ENCODE assay signal across 1 cellular context in the genomic region with DNA sequence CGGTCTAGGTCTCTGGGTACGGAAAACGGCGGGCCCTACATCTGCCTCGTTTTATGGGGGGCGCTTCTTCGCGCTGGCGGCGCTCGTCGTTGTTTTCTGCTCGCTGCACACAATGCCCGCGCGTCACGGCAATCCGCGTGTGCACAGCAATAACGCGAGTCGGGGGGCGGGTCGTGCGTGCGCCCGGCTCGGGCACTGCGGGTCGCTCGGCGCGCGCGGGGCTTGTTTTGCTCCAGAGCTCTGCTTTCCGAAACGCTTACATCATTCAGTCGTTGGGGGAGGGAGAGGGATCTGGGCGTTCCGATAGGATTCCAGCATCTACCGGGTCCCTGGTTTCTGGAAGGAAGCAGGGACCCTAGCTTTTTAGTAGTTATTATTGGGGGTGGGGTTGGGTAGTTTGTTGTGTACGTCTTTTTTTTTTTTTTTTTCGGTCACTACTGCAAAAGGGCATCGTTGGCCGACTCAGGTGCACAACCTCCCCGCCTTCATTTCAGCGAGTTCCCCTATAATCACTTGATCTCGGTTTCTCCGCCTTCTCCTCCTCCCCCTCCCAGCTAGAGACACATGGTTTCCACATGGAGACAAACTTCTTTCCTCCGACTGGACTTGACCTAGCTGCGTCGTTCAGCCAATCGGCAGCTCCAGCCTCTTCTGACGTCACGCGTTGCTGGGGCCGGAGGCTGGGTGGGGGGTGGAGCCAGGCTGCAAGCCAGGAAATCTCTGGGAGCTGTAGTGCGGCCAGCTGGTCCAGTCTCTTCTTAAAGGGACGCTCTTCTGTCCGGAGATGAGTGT.
TF ChIP-seq lines count a peak whose summit lies in the region.

No MANE protein-coding gene starts in this region.

TF ChIP-seq in HepG2, 621 proteins besides CTCF, POLR2A, EP300 and RAD21 (continued from another document and continues in another):
- TF ChIP-seq, protein P1, sequence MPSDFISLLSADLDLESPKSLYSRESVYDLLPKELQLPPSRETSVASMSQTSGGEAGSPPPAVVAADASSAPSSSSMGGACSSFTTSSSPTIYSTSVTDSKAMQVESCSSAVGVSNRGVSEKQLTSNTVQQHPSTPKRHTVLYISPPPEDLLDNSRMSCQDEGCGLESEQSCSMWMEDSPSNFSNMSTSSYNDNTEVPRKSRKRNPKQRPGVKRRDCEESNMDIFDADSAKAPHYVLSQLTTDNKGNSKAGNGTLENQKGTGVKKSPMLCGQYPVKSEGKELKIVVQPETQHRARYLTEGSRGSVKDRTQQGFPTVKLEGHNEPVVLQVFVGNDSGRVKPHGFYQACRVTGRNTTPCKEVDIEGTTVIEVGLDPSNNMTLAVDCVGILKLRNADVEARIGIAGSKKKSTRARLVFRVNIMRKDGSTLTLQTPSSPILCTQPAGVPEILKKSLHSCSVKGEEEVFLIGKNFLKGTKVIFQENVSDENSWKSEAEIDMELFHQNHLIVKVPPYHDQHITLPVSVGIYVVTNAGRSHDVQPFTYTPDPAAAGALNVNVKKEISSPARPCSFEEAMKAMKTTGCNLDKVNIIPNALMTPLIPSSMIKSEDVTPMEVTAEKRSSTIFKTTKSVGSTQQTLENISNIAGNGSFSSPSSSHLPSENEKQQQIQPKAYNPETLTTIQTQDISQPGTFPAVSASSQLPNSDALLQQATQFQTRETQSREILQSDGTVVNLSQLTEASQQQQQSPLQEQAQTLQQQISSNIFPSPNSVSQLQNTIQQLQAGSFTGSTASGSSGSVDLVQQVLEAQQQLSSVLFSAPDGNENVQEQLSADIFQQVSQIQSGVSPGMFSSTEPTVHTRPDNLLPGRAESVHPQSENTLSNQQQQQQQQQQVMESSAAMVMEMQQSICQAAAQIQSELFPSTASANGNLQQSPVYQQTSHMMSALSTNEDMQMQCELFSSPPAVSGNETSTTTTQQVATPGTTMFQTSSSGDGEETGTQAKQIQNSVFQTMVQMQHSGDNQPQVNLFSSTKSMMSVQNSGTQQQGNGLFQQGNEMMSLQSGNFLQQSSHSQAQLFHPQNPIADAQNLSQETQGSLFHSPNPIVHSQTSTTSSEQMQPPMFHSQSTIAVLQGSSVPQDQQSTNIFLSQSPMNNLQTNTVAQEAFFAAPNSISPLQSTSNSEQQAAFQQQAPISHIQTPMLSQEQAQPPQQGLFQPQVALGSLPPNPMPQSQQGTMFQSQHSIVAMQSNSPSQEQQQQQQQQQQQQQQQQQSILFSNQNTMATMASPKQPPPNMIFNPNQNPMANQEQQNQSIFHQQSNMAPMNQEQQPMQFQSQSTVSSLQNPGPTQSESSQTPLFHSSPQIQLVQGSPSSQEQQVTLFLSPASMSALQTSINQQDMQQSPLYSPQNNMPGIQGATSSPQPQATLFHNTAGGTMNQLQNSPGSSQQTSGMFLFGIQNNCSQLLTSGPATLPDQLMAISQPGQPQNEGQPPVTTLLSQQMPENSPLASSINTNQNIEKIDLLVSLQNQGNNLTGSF (CRISPR knock-in tag; IDR thresholded peaks at IDR 0.05), result no peak
- TF ChIP-seq, protein P2, sequence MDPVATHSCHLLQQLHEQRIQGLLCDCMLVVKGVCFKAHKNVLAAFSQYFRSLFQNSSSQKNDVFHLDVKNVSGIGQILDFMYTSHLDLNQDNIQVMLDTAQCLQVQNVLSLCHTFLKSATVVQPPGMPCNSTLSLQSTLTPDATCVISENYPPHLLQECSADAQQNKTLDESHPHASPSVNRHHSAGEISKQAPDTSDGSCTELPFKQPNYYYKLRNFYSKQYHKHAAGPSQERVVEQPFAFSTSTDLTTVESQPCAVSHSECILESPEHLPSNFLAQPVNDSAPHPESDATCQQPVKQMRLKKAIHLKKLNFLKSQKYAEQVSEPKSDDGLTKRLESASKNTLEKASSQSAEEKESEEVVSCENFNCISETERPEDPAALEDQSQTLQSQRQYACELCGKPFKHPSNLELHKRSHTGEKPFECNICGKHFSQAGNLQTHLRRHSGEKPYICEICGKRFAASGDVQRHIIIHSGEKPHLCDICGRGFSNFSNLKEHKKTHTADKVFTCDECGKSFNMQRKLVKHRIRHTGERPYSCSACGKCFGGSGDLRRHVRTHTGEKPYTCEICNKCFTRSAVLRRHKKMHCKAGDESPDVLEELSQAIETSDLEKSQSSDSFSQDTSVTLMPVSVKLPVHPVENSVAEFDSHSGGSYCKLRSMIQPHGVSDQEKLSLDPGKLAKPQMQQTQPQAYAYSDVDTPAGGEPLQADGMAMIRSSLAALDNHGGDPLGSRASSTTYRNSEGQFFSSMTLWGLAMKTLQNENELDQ (CRISPR knock-in tag; IDR thresholded peaks at IDR 0.05; ENCODE audit: borderline replicate concordance), result no peak
- TF ChIP-seq ZNF335 (CRISPR knock-in tag; IDR thresholded peaks at IDR 0.05) (no peak), ZNF552 (CRISPR knock-in tag; IDR thresholded peaks at IDR 0.05; ENCODE audit: borderline replicate concordance) (no peak), ZNF562 (CRISPR knock-in tag; IDR thresholded peaks at IDR 0.05; ENCODE audit: borderline replicate concordance) (no peak), KLF6 (CRISPR knock-in tag; IDR thresholded peaks at IDR 0.05) (peak; percentile 7; the same call in 1 of the 2 replicates), ZNF317 (CRISPR knock-in tag; IDR thresholded peaks at IDR 0.05) (no peak), ZNF841 (CRISPR knock-in tag; IDR thresholded peaks at IDR 0.05; ENCODE audit: borderline replicate concordance) (no peak), ARNT (IDR thresholded peaks at IDR 0.05) (no peak), NRL (CRISPR knock-in tag; IDR thresholded peaks at IDR 0.05; ENCODE audit: borderline replicate concordance) (no peak), MED1 (CRISPR knock-in tag; IDR thresholded peaks at IDR 0.05) (no peak), POLR2AphosphoS5 (IDR thresholded peaks at IDR 0.05; ENCODE audit: low read depth, low read length) (no peak), HNF4G (IDR thresholded peaks at IDR 0.05; ENCODE audit: borderline replicate concordance, low read depth, low read length) (peak; percentile 5; the same call in 1 of the 2 replicates), HNF4G (CRISPR knock-in tag; IDR thresholded peaks at IDR 0.05; ENCODE audit: borderline replicate concordance, low read depth) (no peak), DMAP1 (CRISPR knock-in tag; IDR thresholded peaks at IDR 0.05) (0 out of 2 replicates have a peak, but pooled peaks have one; percentile 54), CEBPG (CRISPR knock-in tag; IDR thresholded peaks at IDR 0.05) (peak; percentile 56), ELF4 (CRISPR knock-in tag; IDR thresholded peaks at IDR 0.05; ENCODE audit: borderline replicate concordance) (no peak), EZH2 (conservative IDR thresholded peaks at IDR 0.05; ENCODE audit: low read depth, low read length) (no peak), ZNF776 (CRISPR knock-in tag; IDR thresholded peaks at IDR 0.05) (peak; percentile 26; the same call in 1 of the 2 replicates), MZF1 (CRISPR knock-in tag; IDR thresholded peaks at IDR 0.05; ENCODE audit: borderline replicate concordance) (no peak), ZNF883 (CRISPR knock-in tag; IDR thresholded peaks at IDR 0.05; ENCODE audit: not compliant biosample characterization) (no peak), TBL1XR1 (IDR thresholded peaks at IDR 0.05; ENCODE audit: borderline replicate concordance, low read length, partially characterized antibody) (no peak), ATF7 (IDR thresholded peaks at IDR 0.05) (no peak; the same call in none of the 2 replicates), ATF7 (CRISPR knock-in tag; IDR thresholded peaks at IDR 0.05) (0 out of 2 replicates have a peak, but pooled peaks have one; percentile 60)
- TF ChIP-seq, protein P3, sequence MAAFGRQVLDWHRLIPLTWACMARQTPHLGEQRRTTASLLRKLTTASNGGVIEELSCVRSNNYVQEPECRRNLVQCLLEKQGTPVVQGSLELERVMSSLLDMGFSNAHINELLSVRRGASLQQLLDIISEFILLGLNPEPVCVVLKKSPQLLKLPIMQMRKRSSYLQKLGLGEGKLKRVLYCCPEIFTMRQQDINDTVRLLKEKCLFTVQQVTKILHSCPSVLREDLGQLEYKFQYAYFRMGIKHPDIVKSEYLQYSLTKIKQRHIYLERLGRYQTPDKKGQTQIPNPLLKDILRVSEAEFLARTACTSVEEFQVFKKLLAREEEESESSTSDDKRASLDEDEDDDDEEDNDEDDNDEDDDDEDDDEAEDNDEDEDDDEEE (CRISPR knock-in tag; IDR thresholded peaks at IDR 0.05), result no peak; the same call in 1 of the 2 replicates
- TF ChIP-seq, protein P4, sequence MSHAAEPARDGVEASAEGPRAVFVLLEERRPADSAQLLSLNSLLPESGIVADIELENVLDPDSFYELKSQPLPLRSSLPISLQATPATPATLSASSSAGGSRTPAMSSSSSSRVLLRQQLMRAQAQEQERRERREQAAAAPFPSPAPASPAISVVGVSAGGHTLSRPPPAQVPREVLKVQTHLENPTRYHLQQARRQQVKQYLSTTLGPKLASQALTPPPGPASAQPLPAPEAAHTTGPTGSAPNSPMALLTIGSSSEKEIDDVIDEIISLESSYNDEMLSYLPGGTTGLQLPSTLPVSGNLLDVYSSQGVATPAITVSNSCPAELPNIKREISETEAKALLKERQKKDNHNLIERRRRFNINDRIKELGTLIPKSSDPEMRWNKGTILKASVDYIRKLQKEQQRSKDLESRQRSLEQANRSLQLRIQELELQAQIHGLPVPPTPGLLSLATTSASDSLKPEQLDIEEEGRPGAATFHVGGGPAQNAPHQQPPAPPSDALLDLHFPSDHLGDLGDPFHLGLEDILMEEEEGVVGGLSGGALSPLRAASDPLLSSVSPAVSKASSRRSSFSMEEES (CRISPR knock-in tag; IDR thresholded peaks at IDR 0.05), result peak; percentile 69
- TF ChIP-seq, protein P5, sequence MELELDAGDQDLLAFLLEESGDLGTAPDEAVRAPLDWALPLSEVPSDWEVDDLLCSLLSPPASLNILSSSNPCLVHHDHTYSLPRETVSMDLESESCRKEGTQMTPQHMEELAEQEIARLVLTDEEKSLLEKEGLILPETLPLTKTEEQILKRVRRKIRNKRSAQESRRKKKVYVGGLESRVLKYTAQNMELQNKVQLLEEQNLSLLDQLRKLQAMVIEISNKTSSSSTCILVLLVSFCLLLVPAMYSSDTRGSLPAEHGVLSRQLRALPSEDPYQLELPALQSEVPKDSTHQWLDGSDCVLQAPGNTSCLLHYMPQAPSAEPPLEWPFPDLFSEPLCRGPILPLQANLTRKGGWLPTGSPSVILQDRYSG (CRISPR knock-in tag; IDR thresholded peaks at IDR 0.05), result no peak
- TF ChIP-seq, protein P6, sequence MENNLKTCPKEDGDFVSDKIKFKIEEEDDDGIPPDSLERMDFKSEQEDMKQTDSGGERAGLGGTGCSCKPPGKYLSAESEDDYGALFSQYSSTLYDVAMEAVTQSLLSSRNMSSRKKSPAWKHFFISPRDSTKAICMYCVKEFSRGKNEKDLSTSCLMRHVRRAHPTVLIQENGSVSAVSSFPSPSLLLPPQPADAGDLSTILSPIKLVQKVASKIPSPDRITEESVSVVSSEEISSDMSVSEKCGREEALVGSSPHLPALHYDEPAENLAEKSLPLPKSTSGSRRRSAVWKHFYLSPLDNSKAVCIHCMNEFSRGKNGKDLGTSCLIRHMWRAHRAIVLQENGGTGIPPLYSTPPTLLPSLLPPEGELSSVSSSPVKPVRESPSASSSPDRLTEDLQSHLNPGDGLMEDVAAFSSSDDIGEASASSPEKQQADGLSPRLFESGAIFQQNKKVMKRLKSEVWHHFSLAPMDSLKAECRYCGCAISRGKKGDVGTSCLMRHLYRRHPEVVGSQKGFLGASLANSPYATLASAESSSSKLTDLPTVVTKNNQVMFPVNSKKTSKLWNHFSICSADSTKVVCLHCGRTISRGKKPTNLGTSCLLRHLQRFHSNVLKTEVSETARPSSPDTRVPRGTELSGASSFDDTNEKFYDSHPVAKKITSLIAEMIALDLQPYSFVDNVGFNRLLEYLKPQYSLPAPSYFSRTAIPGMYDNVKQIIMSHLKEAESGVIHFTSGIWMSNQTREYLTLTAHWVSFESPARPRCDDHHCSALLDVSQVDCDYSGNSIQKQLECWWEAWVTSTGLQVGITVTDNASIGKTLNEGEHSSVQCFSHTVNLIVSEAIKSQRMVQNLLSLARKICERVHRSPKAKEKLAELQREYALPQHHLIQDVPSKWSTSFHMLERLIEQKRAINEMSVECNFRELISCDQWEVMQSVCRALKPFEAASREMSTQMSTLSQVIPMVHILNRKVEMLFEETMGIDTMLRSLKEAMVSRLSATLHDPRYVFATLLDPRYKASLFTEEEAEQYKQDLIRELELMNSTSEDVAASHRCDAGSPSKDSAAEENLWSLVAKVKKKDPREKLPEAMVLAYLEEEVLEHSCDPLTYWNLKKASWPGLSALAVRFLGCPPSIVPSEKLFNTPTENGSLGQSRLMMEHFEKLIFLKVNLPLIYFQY (CRISPR knock-in tag; IDR thresholded peaks at IDR 0.05; ENCODE audit: borderline replicate concordance), result no peak; the same call in 1 of the 2 replicates
- TF ChIP-seq, protein P7, sequence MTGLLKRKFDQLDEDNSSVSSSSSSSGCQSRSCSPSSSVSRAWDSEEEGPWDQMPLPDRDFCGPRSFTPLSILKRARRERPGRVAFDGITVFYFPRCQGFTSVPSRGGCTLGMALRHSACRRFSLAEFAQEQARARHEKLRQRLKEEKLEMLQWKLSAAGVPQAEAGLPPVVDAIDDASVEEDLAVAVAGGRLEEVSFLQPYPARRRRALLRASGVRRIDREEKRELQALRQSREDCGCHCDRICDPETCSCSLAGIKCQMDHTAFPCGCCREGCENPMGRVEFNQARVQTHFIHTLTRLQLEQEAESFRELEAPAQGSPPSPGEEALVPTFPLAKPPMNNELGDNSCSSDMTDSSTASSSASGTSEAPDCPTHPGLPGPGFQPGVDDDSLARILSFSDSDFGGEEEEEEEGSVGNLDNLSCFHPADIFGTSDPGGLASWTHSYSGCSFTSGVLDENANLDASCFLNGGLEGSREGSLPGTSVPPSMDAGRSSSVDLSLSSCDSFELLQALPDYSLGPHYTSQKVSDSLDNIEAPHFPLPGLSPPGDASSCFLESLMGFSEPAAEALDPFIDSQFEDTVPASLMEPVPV (CRISPR knock-in tag; IDR thresholded peaks at IDR 0.05), result peak; percentile 57; the same call in 1 of the 2 replicates
- TF ChIP-seq, protein P8, sequence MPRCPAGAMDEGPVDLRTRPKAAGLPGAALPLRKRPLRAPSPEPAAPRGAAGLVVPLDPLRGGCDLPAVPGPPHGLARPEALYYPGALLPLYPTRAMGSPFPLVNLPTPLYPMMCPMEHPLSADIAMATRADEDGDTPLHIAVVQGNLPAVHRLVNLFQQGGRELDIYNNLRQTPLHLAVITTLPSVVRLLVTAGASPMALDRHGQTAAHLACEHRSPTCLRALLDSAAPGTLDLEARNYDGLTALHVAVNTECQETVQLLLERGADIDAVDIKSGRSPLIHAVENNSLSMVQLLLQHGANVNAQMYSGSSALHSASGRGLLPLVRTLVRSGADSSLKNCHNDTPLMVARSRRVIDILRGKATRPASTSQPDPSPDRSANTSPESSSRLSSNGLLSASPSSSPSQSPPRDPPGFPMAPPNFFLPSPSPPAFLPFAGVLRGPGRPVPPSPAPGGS (CRISPR knock-in tag; IDR thresholded peaks at IDR 0.05), result no peak
- TF ChIP-seq, protein P9, sequence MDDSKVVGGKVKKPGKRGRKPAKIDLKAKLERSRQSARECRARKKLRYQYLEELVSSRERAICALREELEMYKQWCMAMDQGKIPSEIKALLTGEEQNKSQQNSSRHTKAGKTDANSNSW (CRISPR knock-in tag; IDR thresholded peaks at IDR 0.05; ENCODE audit: borderline replicate concordance), result no peak
- TF ChIP-seq, protein P10, sequence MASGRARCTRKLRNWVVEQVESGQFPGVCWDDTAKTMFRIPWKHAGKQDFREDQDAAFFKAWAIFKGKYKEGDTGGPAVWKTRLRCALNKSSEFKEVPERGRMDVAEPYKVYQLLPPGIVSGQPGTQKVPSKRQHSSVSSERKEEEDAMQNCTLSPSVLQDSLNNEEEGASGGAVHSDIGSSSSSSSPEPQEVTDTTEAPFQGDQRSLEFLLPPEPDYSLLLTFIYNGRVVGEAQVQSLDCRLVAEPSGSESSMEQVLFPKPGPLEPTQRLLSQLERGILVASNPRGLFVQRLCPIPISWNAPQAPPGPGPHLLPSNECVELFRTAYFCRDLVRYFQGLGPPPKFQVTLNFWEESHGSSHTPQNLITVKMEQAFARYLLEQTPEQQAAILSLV (CRISPR knock-in tag; IDR thresholded peaks at IDR 0.05; ENCODE audit: borderline replicate concordance), result no peak; the same call in 1 of the 2 replicates
